In the genomic region with DNA sequence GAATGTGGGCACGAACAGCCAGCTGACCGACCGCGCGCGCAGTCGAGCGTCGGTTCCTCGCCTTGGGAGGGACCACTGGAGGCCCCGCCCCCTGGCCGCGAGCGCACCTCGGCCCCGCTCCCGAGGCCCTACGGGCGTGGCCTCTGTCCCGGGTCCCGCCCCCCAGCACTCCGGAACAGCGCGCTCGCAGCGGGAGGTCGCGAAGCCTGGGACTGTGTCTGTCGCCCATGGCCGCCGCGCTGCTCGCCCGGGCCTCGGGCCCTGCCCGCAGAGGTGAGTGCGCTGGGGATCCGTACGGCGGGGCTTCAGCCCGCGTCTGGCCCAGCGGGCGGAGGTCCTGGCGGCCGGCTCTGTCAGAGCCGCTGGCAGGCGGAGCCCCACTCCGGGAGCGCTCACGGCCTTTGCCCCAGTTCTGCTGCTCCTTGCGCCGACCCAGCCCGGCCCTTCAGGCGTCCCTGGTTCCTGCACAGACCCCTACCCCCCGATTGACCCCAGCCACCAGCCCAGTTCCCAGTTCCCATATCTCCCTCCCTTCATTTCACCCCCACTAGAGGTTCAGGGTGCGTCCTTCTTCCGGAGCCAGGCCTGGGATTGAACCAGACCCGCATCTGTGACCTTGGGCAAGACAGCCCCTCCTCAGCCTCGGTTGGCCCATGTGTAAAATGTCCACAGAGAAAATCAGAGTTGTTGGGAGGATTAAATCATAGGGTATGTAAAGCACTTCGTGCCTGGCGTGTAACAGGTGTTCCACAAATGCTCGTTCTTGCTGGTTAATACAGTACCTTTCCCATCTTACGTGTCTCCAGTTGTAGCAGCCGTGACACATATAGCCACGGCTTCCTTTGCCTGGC, we compare ENCODE assay signal across 1 cellular context.
TF ChIP-seq lines count a peak whose summit lies in the region.

Gene ACADS (plus strand): TSS at position 168 of the 851 bp plus-strand sequence. CDS start 60 bp downstream, at position 228.

TF ChIP-seq in HEK293, 187 proteins besides CTCF, POLR2A, EP300 and RAD21 (continued from another document and continues in another):
- peak; percentile 54; the same call in 1 of the 2 replicates for TF ChIP-seq PRDM10 (tag by site-specific recombination; IDR thresholded peaks at IDR 0.05)
- TF ChIP-seq, protein P1, sequence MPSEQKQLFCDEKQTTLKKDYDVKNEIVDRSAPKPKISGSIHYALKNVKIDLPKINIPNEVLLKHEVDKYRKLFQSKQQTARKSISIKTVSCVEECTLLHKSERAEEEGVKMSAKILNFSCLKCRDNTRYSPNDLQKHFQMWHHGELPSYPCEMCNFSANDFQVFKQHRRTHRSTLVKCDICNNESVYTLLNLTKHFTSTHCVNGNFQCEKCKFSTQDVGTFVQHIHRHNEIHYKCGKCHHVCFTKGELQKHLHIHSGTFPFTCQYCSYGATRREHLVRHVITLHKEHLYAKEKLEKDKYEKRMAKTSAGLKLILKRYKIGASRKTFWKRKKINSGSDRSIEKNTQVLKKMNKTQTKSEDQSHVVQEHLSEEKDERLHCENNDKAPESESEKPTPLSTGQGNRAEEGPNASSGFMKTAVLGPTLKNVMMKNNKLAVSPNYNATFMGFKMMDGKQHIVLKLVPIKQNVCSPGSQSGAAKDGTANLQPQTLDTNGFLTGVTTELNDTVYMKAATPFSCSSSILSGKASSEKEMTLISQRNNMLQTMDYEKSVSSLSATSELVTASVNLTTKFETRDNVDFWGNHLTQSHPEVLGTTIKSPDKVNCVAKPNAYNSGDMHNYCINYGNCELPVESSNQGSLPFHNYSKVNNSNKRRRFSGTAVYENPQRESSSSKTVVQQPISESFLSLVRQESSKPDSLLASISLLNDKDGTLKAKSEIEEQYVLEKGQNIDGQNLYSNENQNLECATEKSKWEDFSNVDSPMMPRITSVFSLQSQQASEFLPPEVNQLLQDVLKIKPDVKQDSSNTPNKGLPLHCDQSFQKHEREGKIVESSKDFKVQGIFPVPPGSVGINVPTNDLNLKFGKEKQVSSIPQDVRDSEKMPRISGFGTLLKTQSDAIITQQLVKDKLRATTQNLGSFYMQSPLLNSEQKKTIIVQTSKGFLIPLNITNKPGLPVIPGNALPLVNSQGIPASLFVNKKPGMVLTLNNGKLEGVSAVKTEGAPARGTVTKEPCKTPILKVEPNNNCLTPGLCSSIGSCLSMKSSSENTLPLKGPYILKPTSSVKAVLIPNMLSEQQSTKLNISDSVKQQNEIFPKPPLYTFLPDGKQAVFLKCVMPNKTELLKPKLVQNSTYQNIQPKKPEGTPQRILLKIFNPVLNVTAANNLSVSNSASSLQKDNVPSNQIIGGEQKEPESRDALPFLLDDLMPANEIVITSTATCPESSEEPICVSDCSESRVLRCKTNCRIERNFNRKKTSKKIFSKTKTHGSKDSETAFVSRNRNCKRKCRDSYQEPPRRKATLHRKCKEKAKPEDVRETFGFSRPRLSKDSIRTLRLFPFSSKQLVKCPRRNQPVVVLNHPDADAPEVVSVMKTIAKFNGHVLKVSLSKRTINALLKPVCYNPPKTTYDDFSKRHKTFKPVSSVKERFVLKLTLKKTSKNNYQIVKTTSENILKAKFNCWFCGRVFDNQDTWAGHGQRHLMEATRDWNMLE (tag by site-specific recombination; conservative IDR thresholded peaks at IDR 0.05; ENCODE audit: low read depth): no peak
- no peak for TF ChIP-seq MZF1 (tag by site-specific recombination; IDR thresholded peaks at IDR 0.05; ENCODE audit: borderline replicate concordance)
- TF ChIP-seq KLF10 (tag by site-specific recombination; IDR thresholded peaks at IDR 0.05): 0 out of 2 replicates have a peak, but pooled peaks have one; percentile 53
- no peak for TF ChIP-seq ZNF48 (tag by site-specific recombination; IDR thresholded peaks at IDR 0.05)
- TF ChIP-seq ZNF37A (tag by site-specific recombination; IDR thresholded peaks at IDR 0.05): no peak
- no peak for TF ChIP-seq ZFHX2 (tag by site-specific recombination; conservative IDR thresholded peaks at IDR 0.05)
- no peak for TF ChIP-seq ZSCAN16 (tag by site-specific recombination; IDR thresholded peaks at IDR 0.05)
- no peak for TF ChIP-seq ZNF530 (tag by site-specific recombination; IDR thresholded peaks at IDR 0.05; ENCODE audit: low read depth)
- TF ChIP-seq ZNF211 (tag by site-specific recombination; IDR thresholded peaks at IDR 0.05; ENCODE audit: low read depth): no peak
- no peak for TF ChIP-seq ZNF529 (tag by site-specific recombination; IDR thresholded peaks at IDR 0.05; ENCODE audit: insufficient replicate concordance)
- TF ChIP-seq ZNF626 (tag by site-specific recombination; IDR thresholded peaks at IDR 0.05): no peak
- no peak for TF ChIP-seq ZNF571 (tag by site-specific recombination; IDR thresholded peaks at IDR 0.05)
- TF ChIP-seq ZNF354C (tag by site-specific recombination; IDR thresholded peaks at IDR 0.05; ENCODE audit: borderline replicate concordance, low read depth): no peak
- TF ChIP-seq ZNF785 (tag by site-specific recombination; IDR thresholded peaks at IDR 0.05): no peak
- no peak for TF ChIP-seq ZNF266 (tag by site-specific recombination; IDR thresholded peaks at IDR 0.05; ENCODE audit: low read depth)
- no peak; the same call in 1 of the 2 replicates for TF ChIP-seq YY1 (tag by site-specific recombination; IDR thresholded peaks at IDR 0.05)
- no peak for TF ChIP-seq ZNF248 (tag by site-specific recombination; IDR thresholded peaks at IDR 0.05)
- TF ChIP-seq ZNF521 (tag by site-specific recombination; IDR thresholded peaks at IDR 0.05): no peak
- TF ChIP-seq, protein P2, sequence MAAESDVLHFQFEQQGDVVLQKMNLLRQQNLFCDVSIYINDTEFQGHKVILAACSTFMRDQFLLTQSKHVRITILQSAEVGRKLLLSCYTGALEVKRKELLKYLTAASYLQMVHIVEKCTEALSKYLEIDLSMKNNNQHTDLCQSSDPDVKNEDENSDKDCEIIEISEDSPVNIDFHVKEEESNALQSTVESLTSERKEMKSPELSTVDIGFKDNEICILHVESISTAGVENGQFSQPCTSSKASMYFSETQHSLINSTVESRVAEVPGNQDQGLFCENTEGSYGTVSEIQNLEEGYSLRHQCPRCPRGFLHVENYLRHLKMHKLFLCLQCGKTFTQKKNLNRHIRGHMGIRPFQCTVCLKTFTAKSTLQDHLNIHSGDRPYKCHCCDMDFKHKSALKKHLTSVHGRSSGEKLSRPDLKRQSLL (tag by site-specific recombination; IDR thresholded peaks at IDR 0.05): no peak
- no peak for TF ChIP-seq ZNF292 (tag by site-specific recombination; IDR thresholded peaks at IDR 0.05; ENCODE audit: borderline replicate concordance, low read depth)
- peak; percentile 9; the same call in 1 of the 2 replicates for TF ChIP-seq ZNF398 (tag by site-specific recombination; IDR thresholded peaks at IDR 0.05)
- TF ChIP-seq BCL11A (tag by site-specific recombination; IDR thresholded peaks at IDR 0.05; ENCODE audit: low read depth): no peak
- TF ChIP-seq ZNF350 (tag by site-specific recombination; IDR thresholded peaks at IDR 0.05): no peak
- no peak for TF ChIP-seq ZBTB1 (tag by site-specific recombination; IDR thresholded peaks at IDR 0.05)
- TF ChIP-seq EGR2 (tag by site-specific recombination; IDR thresholded peaks at IDR 0.05; ENCODE audit: low read depth): no peak
- no peak for TF ChIP-seq ZNF664 (tag by site-specific recombination; IDR thresholded peaks at IDR 0.05)
- TF ChIP-seq ZNF433 (tag by site-specific recombination; IDR thresholded peaks at IDR 0.05; ENCODE audit: low read depth): no peak
- no peak for TF ChIP-seq ZNF843 (tag by site-specific recombination; IDR thresholded peaks at IDR 0.05)
- TF ChIP-seq ZNF555 (tag by site-specific recombination; conservative IDR thresholded peaks at IDR 0.05): no peak
- no peak for TF ChIP-seq ZNF624 (tag by site-specific recombination; IDR thresholded peaks at IDR 0.05)
- no peak for TF ChIP-seq ZSCAN23 (tag by site-specific recombination; IDR thresholded peaks at IDR 0.05)
- peak; percentile 80 for TF ChIP-seq ZIC2 (tag by site-specific recombination; IDR thresholded peaks at IDR 0.05)
- no peak for TF ChIP-seq ZNF548 (tag by site-specific recombination; IDR thresholded peaks at IDR 0.05)
- TF ChIP-seq ZBTB26 (tag by site-specific recombination; optimal IDR thresholded peaks at IDR 0.05): peak; percentile 92
- TF ChIP-seq ZNF335 (tag by site-specific recombination; conservative IDR thresholded peaks at IDR 0.05): no peak
- peak; percentile 89 for TF ChIP-seq SP2 (tag by site-specific recombination; IDR thresholded peaks at IDR 0.05)
- TF ChIP-seq ZNF701 (tag by site-specific recombination; IDR thresholded peaks at IDR 0.05): no peak
- no peak for TF ChIP-seq ZNF133 (tag by site-specific recombination; IDR thresholded peaks at IDR 0.05)
- TF ChIP-seq FEZF1 (tag by site-specific recombination; IDR thresholded peaks at IDR 0.05): no peak
- TF ChIP-seq, protein P3, sequence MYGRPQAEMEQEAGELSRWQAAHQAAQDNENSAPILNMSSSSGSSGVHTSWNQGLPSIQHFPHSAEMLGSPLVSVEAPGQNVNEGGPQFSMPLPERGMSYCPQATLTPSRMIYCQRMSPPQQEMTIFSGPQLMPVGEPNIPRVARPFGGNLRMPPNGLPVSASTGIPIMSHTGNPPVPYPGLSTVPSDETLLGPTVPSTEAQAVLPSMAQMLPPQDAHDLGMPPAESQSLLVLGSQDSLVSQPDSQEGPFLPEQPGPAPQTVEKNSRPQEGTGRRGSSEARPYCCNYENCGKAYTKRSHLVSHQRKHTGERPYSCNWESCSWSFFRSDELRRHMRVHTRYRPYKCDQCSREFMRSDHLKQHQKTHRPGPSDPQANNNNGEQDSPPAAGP (tag by site-specific recombination; IDR thresholded peaks at IDR 0.05): 0 out of 2 replicates have a peak, but pooled peaks have one; percentile 15
- TF ChIP-seq ZNF660 (tag by site-specific recombination; IDR thresholded peaks at IDR 0.05): peak; percentile 80
- TF ChIP-seq ZSCAN30 (tag by site-specific recombination; IDR thresholded peaks at IDR 0.05): peak; percentile 88
- TF ChIP-seq RBAK (tag by site-specific recombination; IDR thresholded peaks at IDR 0.05): no peak
- TF ChIP-seq ZNF792 (tag by site-specific recombination; IDR thresholded peaks at IDR 0.05): no peak
- TF ChIP-seq ZNF202 (tag by site-specific recombination; IDR thresholded peaks at IDR 0.05; ENCODE audit: borderline replicate concordance): no peak
- peak; percentile 64 for TF ChIP-seq ZNF341 (tag by site-specific recombination; IDR thresholded peaks at IDR 0.05; ENCODE audit: low read depth)
- peak; percentile 69; the same call in 1 of the 2 replicates for TF ChIP-seq ZNF561 (tag by site-specific recombination; IDR thresholded peaks at IDR 0.05; ENCODE audit: borderline replicate concordance)
- peak; percentile 46; the same call in 1 of the 2 replicates for TF ChIP-seq ZSCAN5A (tag by site-specific recombination; IDR thresholded peaks at IDR 0.05)
- peak; percentile 56; the same call in 1 of the 2 replicates for TF ChIP-seq YY2 (tag by site-specific recombination; IDR thresholded peaks at IDR 0.05)
- peak; percentile 12; the same call in 1 of the 2 replicates for TF ChIP-seq ZNF629 (tag by site-specific recombination; IDR thresholded peaks at IDR 0.05)
